29 cellular contexts compared by ENCODE assay signal in the genomic region with DNA sequence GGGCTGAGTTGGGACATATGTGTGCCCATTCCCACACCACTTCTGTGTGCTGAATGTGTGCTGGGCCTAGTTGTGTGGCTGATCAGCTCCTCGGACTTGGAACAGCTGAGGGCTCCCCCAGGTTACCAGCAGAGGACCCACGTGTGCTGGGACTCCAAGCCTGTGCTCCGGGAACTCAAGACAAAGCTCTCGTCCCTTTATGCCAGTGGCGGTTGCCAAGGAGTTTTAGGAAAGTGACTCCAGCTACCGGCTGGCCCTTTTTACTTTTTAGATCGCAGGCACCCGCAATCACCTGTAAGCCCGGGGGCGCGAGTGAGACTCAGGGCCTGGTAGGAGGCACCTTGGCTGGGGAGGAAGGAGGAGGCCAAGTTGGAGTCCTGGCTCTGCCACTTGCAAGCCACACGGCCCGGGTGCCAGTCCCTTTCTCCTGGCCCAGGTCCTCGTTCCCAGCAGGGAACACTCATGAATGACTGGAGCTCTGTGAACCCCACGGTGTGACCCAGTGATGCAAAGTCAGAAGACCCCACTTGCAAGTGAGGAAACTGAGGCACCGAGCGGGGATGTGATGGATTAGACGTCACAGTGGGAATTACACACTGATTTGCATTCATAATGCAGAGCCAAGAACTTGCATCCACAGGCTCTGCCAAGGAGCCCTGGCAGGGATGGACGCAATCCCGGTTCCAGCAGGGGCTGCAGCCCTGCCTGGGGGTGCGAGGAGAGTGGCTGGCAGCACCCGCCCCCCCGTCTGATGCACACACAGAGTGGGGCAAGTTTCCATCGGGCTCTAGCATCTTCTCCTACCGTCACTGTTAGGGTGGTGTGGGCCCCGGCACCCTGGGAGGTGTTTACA. TPM values are rescaled to one million over a fixed set of nuclear protein-coding genes. Genes with fewer than 3 reads are reported as not detected.
"Had no signal": no experiment of that assay in that cellular context is flagged by ENCODE, and none has a peak within 500 bp of the region (broad histone marks: within the 10 kb centered on the region; RNA-seq: fewer than 3 reads in every experiment).

No MANE protein-coding gene starts in this region.

- H3K36me3 ChIP-seq: cardiac muscle cell, prostate gland had no signal

- H3K4me1 ChIP-seq: prostate gland had no signal

- H3K27ac ChIP-seq: hepatocyte, left lung, prostate gland, SK-N-MC, tibial nerve had no signal

- H2AFZ ChIP-seq: hepatocyte had no signal

- H3K27me3 ChIP-seq: cardiac muscle cell, hepatocyte, left lung, tibial nerve had no signal

- ATAC-seq: esophagus mucosa; left lung; stimulated activated naive CD8-positive, alpha-beta T cell treated with anti-CD3 and anti-CD28 coated beads, Interleukin-15, Interleukin-2, amounts not matched to agents 100 U/mL and 50 U/mL, for 24 hours; T-helper 17 cell had no signal

- DNase-seq: activated CD4-positive, alpha-beta T cell treated with anti-CD3 and anti-CD28 coated beads for 4 hours; activated CD4-positive, alpha-beta T cell treated with anti-CD3 and anti-CD28 coated beads, Interleukin-2, amount 50 U/mL, for 48 hours; activated CD4-positive, CD25-positive, alpha-beta regulatory T cell; activated naive CD4-positive, alpha-beta T cell treated with Interleukin-2 at 50 U/mL for 16 hours; activated naive CD8-positive, alpha-beta T cell treated with anti-CD3 and anti-CD28 coated beads, Interleukin-2, amount 10 ng/mL, durations not matched to agents 7 days and 5 days; activated T-cell treated with anti-CD3 and anti-CD28 coated beads, Interleukin-2, amount 50 U/mL, for 48 hours; amniotic stem cell; dermis blood vessel endothelial cell; effector memory CD4-positive, alpha-beta T cell; foreskin melanocyte; glutamatergic neuron; immature natural killer cell; stimulated activated CD4-positive, alpha-beta T cell treated with anti-CD3 and anti-CD28 coated beads, Interleukin-4, amount 100 ng/mL, for 24 hours; stimulated activated naive CD8-positive, alpha-beta T cell treated with anti-CD3 and anti-CD28 coated beads, Interleukin-15, Interleukin-2, amounts not matched to agents 100 U/mL and 50 U/mL, for 24 hours; SW 1271; T-helper 17 cell had no signal

- H3K4me1 Mint-ChIP-seq: immature natural killer cell had no signal

- H3K36me3 Mint-ChIP-seq: activated naive CD8-positive, alpha-beta T cell treated with anti-CD3 and anti-CD28 coated beads, Interleukin-2, amount 10 ng/mL, durations not matched to agents 7 days and 5 days; immature natural killer cell had no signal

- H3K9me3 ChIP-seq: left lung, prostate gland, tibial nerve had no signal

- H3K79me2 ChIP-seq: hepatocyte had no signal

- H3K27ac Mint-ChIP-seq: activated naive CD8-positive, alpha-beta T cell treated with anti-CD3 and anti-CD28 coated beads, Interleukin-2, amount 10 ng/mL, durations not matched to agents 7 days and 5 days; immature natural killer cell; T-helper 17 cell had no signal

- H3K4me3 ChIP-seq: cardiac muscle cell, hepatocyte, left lung, prostate gland, SK-N-MC, tibial nerve had no signal

- H3K27me3 Mint-ChIP-seq: activated naive CD8-positive, alpha-beta T cell treated with anti-CD3 and anti-CD28 coated beads, Interleukin-2, amount 10 ng/mL, durations not matched to agents 7 days and 5 days; T-helper 17 cell had no signal

- H3K9me3 Mint-ChIP-seq: activated naive CD8-positive, alpha-beta T cell treated with anti-CD3 and anti-CD28 coated beads, Interleukin-2, amount 10 ng/mL, durations not matched to agents 7 days and 5 days; immature natural killer cell; nephron progenitor cell had no signal

- H3K4me2 ChIP-seq: hepatocyte had no signal

- H3K4me3 Mint-ChIP-seq: activated naive CD8-positive, alpha-beta T cell treated with anti-CD3 and anti-CD28 coated beads, Interleukin-2, amount 10 ng/mL, durations not matched to agents 7 days and 5 days; immature natural killer cell; nephron progenitor cell; T-helper 17 cell had no signal

RNA-seq across cellular contexts. Expression of gene CRB2, which starts 26.9 kb away (rescaled TPM):
- total RNA-seq: activated naive CD8-positive, alpha-beta T cell treated with anti-CD3 and anti-CD28 coated beads, Interleukin-2, amount 10 ng/mL, durations not matched to agents 7 days and 5 days; dermis blood vessel endothelial cell; endothelial cell of umbilical vein; esophagus mucosa; lung microvascular endothelial cell; mononuclear cell; myocyte; osteocyte; T-helper 17 cell had no signal
- polyA plus RNA-seq: endothelial cell of umbilical vein had no signal
